9 cellular contexts compared by ENCODE assay signal in the genomic region with DNA sequence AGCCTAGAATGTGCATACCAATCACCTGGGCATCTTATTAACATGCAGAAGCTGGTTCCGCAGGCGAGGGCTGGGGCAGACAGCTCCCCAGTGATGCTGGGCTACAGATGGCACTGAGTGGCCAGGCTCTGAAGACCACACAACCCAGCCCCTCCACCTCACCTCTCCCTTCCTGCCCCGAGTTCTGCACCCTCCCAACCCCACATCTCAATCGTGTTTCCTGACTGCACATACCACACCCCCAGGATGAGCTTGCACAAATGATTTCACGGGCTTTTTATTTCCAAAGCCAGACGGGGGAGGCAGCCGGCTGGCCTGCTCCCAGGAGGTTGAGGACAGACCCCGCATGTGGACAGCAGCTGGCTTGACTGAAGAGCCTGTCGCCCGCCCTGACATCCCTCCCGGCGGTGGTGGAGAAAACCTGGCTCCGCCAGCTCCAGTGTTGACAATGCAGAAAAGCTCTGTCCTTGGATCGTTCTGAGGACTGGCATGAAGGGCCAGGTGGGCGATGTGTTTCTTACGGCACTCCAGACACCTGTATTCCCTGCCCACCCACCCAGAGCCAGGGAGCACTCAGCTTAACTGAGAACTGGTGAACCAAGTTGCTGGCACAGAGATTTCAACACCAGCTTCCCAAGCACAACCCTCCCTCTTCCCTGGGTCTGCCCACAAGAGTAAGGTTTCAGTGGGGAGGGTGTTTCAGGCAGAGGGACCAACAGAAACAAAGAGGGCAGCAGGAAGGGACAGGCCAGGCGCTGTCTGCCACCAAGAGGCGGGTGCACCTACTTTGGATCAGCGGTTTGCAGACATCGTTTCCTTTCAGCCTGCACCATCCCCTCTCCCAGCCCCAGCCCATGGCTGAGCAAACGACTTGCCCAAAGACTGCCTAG. TPM values are rescaled to one million over a fixed set of nuclear protein-coding genes. Genes with fewer than 3 reads are reported as not detected.
DNase-seq lines count a peak whose midpoint lies in the region; ATAC-seq and TF ChIP-seq lines count a peak whose summit lies in the region.
"Had no signal": no experiment of that assay in that cellular context is flagged by ENCODE, and none has a peak within 500 bp of the region (broad histone marks: within the 10 kb centered on the region; RNA-seq: fewer than 3 reads in every experiment).

No MANE protein-coding gene starts in this region.

- ATAC-seq in right cardiac atrium (peak in 1 of 2 donors; percentile 28), HG03159 (IDR thresholded peaks at IDR 0.05; ENCODE audit: unreplicated experiment) (no peak)

- H3K36me3 ChIP-seq in WERI-Rb-1 (no peaks in the 10 kb centered on the region; the same call in 1 of the 2 replicates), thymus (ENCODE audit: control insufficient read depth, insufficient read depth) (peaks cover 12% of the 10 kb centered on the region)
- H3K36me3 ChIP-seq: ovary had no signal

- 28% methylated on average over 21 of the region's 21 CpGs for WGBS in right cardiac atrium
- 17% methylated on average over 21 of the region's 21 CpGs for WGBS in thymus

- H3K27me3 ChIP-seq in WERI-Rb-1 (ENCODE audit: insufficient read depth, low read depth, severe bottlenecking): no peaks in the 10 kb centered on the region
- no peaks in the 10 kb centered on the region for H3K27me3 ChIP-seq in right cardiac atrium (ENCODE audit: control insufficient read depth, insufficient read depth)
- H3K27me3 ChIP-seq in thymus (ENCODE audit: control insufficient read depth, insufficient read depth): no peaks in the 10 kb centered on the region
- H3K27me3 ChIP-seq: ovary had no signal

- POLR2A ChIA-PET in activated CD4-positive, alpha-beta T cell treated with anti-CD3 and anti-CD28 coated beads, Interleukin-2, amount 10 ng/mL, durations not matched to agents 7 days and 5 days (lab: Charles Lee): interaction anchor here (0.6 kb wide), 2 partner anchors 32 to 324 kb away, joined by 4 to 5 read pairs; no protein-coding TSS in a partner anchor

- peaks cover 61% of the 10 kb centered on the region for H3K4me1 Mint-ChIP-seq in activated CD4-positive, alpha-beta T cell treated with anti-CD3 and anti-CD28 coated beads, Interleukin-2, amount 10 ng/mL, durations not matched to agents 7 days and 5 days

- peaks cover 3% of the 10 kb centered on the region for H3K36me3 Mint-ChIP-seq in activated CD4-positive, alpha-beta T cell treated with anti-CD3 and anti-CD28 coated beads, Interleukin-2, amount 10 ng/mL, durations not matched to agents 7 days and 5 days (ENCODE audit: low read depth)

- peak overlapping the region; percentile 51 for H3K4me3 Mint-ChIP-seq in activated CD4-positive, alpha-beta T cell treated with anti-CD3 and anti-CD28 coated beads, Interleukin-2, amount 10 ng/mL, durations not matched to agents 7 days and 5 days

- no peak for TF ChIP-seq CTCF in WERI-Rb-1 (IDR thresholded peaks at IDR 0.05; ENCODE audit: low read depth, low read length)

- H3K9me3 ChIP-seq in WERI-Rb-1 (ENCODE audit: severe bottlenecking): no peaks in the 10 kb centered on the region
- no peaks in the 10 kb centered on the region for H3K9me3 ChIP-seq in right cardiac atrium (ENCODE audit: control insufficient read depth, low read length)
- no peaks in the 10 kb centered on the region for H3K9me3 ChIP-seq in thymus (ENCODE audit: control insufficient read depth)
- H3K9me3 ChIP-seq: ovary had no signal

- H3K27me3 Mint-ChIP-seq in activated CD4-positive, alpha-beta T cell treated with anti-CD3 and anti-CD28 coated beads, Interleukin-2, amount 10 ng/mL, durations not matched to agents 7 days and 5 days: no peaks in the 10 kb centered on the region

- no peaks in the 10 kb centered on the region for H3K9me3 Mint-ChIP-seq in activated CD4-positive, alpha-beta T cell treated with anti-CD3 and anti-CD28 coated beads, Interleukin-2, amount 10 ng/mL, durations not matched to agents 7 days and 5 days

- H3K4me1 ChIP-seq in right cardiac atrium (ENCODE audit: control insufficient read depth, insufficient read depth, low read length) (peaks cover 39% of the 10 kb centered on the region), thymus (ENCODE audit: control insufficient read depth, insufficient read depth, low read length) (peaks cover 44% of the 10 kb centered on the region)

- no peak overlapping the region for H3K4me3 ChIP-seq in WERI-Rb-1 (ENCODE audit: low read depth, low read length)
- H3K4me3 ChIP-seq in right cardiac atrium (ENCODE audit: low read length): no peak overlapping the region
- no peak overlapping the region for H3K4me3 ChIP-seq in thymus (ENCODE audit: low read length)
- H3K4me3 ChIP-seq: ovary had no signal

- intact Hi-C loops in right cardiac atrium (cut with DNase I): no loop called here

- peak overlapping the region; percentile 86 for H3K27ac Mint-ChIP-seq in activated CD4-positive, alpha-beta T cell treated with anti-CD3 and anti-CD28 coated beads, Interleukin-2, amount 10 ng/mL, durations not matched to agents 7 days and 5 days

- peak overlapping the region; percentile 79 for H3K27ac ChIP-seq in WERI-Rb-1
- H3K27ac ChIP-seq in right cardiac atrium (ENCODE audit: low read length): peak overlapping the region; percentile 95
- H3K27ac ChIP-seq in thymus (ENCODE audit: low read depth): peak overlapping the region; percentile 26

- DNase-seq in activated CD4-positive, alpha-beta T cell treated with anti-CD3 and anti-CD28 coated beads, Interleukin-2, amount 10 ng/mL, durations not matched to agents 7 days and 5 days: peak; percentile 36
- DNase-seq in activated CD4-positive, alpha-beta T cell treated with anti-CD3 and anti-CD28 coated beads, Interleukin-2, amount 50 U/mL, for 48 hours: no peak
- DNase-seq in WERI-Rb-1 (no peak), right cardiac atrium (peak in 2 of 3 donors; percentile 74 to 75), A172 (ENCODE audit: low spot score) (no peak), mucosa of gallbladder (ENCODE audit: low spot score) (no peak)
- DNase-seq: ovary had no signal

- CTCF ChIA-PET in activated CD4-positive, alpha-beta T cell treated with anti-CD3 and anti-CD28 coated beads, Interleukin-2, amount 10 ng/mL, durations not matched to agents 7 days and 5 days (lab: Charles Lee): interaction anchor here (1.0 to 1.6 kb wide), 6 partner anchors 12 to 153 kb away, joined by 3 to 8 read pairs (median 4); no protein-coding TSS in a partner anchor

RNA-seq across cellular contexts. Expression of gene ALDH4A1, which starts 21.6 kb away (rescaled TPM):
- 1 to 10 TPM; 4.3 to 5.9 TPM for total RNA-seq in activated CD4-positive, alpha-beta T cell treated with anti-CD3 and anti-CD28 coated beads, Interleukin-2, amount 10 ng/mL, durations not matched to agents 7 days and 5 days
- total RNA-seq in right cardiac atrium (10 to 100 TPM; 22.2 to 35.5 (median 27.1) TPM), mucosa of gallbladder (26.4 TPM)
- polyA plus RNA-seq in right cardiac atrium (23.6 TPM), thymus (24.6 TPM)
- 8.4 and 10.1 TPM in 2 replicates for total RNA-seq in A172 (2014; rRNA removed; shearing (Covaris generic))

RNA-seq across cellular contexts. Expression of gene IFFO2, which starts 32.5 kb away (rescaled TPM):
- 10 to 100 TPM; 20.4 to 21.7 TPM for total RNA-seq in activated CD4-positive, alpha-beta T cell treated with anti-CD3 and anti-CD28 coated beads, Interleukin-2, amount 10 ng/mL, durations not matched to agents 7 days and 5 days
- total RNA-seq in right cardiac atrium (10 to 100 TPM in 1 of 4 donors, 1 to 10 TPM in 3; 6.7 to 12.7 (median 8.1) TPM), mucosa of gallbladder (12.2 TPM)
- polyA plus RNA-seq in right cardiac atrium (5.0 TPM), thymus (22.6 TPM)
- 6.3 and 7.1 TPM in 2 replicates for total RNA-seq in A172 (2014; rRNA removed; shearing (Covaris generic))

Comparison
In these comparisons a context has a peak if more than half of its experiments do, and no peak if none do; other contexts are left out.
1. DNase-seq: peak in activated CD4-positive, alpha-beta T cell treated with anti-CD3 and anti-CD28 coated beads, Interleukin-2, amount 10 ng/mL, durations not matched to agents 7 days and 5 days (single experiment) and right cardiac atrium (2 of 3); none in activated CD4-positive, alpha-beta T cell treated with anti-CD3 and anti-CD28 coated beads, Interleukin-2, amount 50 U/mL, for 48 hours (0 of 2), WERI-Rb-1 (single experiment), A172 (single experiment) and mucosa of gallbladder (single experiment).
2. H3K27ac ChIP-seq: peak in every context shown above with its lines; median percentile 95 in right cardiac atrium; 79 in WERI-Rb-1; 26 in thymus.